In genomic region chr2:233974530-233975071, GRCh38 we compare ENCODE assay signal across 9 cellular contexts. TPM values are rescaled to one million over a fixed set of nuclear protein-coding genes. Genes with fewer than 3 reads are reported as not detected.
DNase-seq lines count a peak whose midpoint lies in the region; ATAC-seq, FAIRE-seq and TF ChIP-seq lines count a peak whose summit lies in the region.
"Had no signal": no experiment of that assay in that cellular context is flagged by ENCODE, and none has a peak within 500 bp of the region (broad histone marks: within the 10 kb centered on the region; RNA-seq: fewer than 3 reads in every experiment).

No MANE protein-coding gene starts in this region.

- peak; percentile 98 for FAIRE-seq in HTR-8/SVneo (lab: Jason Lieb, UNC)

- TF ChIP-seq EP300 in stomach (IDR thresholded peaks at IDR 0.05), result no peak

- H3K4me3 Mint-ChIP-seq in activated CD4-positive, alpha-beta T cell treated with anti-CD3 and anti-CD28 coated beads, Interleukin-2, amount 10 ng/mL, durations not matched to agents 24 days and 14 days, result no peak overlapping the region
- H3K4me3 Mint-ChIP-seq: stimulated activated naive CD8-positive, alpha-beta T cell treated with anti-CD3 and anti-CD28 coated beads, Interleukin-15, Interleukin-2, amounts not matched to agents 100 ng/mL and 50 ng/mL, for 24 hours had no signal

- H3K27me3 ChIP-seq in adipocyte (replicated peaks; ENCODE audit: control insufficient read depth, insufficient read depth, low read length), result no peaks in the 10 kb centered on the region
- H3K27me3 ChIP-seq in stomach, result peaks cover 0 to 29% (median 0%) of the 10 kb centered on the region in 3 donors

- WGBS in stomach, 5 donors, result 39 to 54% (median 45%) methylated on average over 4 of the region's 4 CpGs

- H3K4me1 Mint-ChIP-seq in activated CD4-positive, alpha-beta T cell treated with anti-CD3 and anti-CD28 coated beads, Interleukin-2, amount 10 ng/mL, durations not matched to agents 24 days and 14 days, result peaks cover 19% of the 10 kb centered on the region

- intact Hi-C loops in stomach (cut with DNase I; ENCODE audit: low total_unique reads), result no loop called here
- intact Hi-C loops in activated CD4-positive, alpha-beta T cell treated with anti-CD3 and anti-CD28 coated beads, Interleukin-2, amount 10 ng/mL, durations not matched to agents 24 days and 14 days (cut with micrococcal nuclease), result loop anchor here (10.0 kb wide), 1 partner anchor 160 kb away; no protein-coding TSS in a partner anchor

- no peaks in the 10 kb centered on the region for H3K9me3 Mint-ChIP-seq in activated CD4-positive, alpha-beta T cell treated with anti-CD3 and anti-CD28 coated beads, Interleukin-2, amount 10 ng/mL, durations not matched to agents 24 days and 14 days
- H3K9me3 Mint-ChIP-seq: stimulated activated naive CD8-positive, alpha-beta T cell treated with anti-CD3 and anti-CD28 coated beads, Interleukin-15, Interleukin-2, amounts not matched to agents 100 ng/mL and 50 ng/mL, for 24 hours had no signal

- H3K9me3 ChIP-seq in adipocyte (ENCODE audit: control insufficient read depth, low read length) (no peaks in the 10 kb centered on the region), stomach (no peaks in the 10 kb centered on the region)

- no peak overlapping the region for H3K27ac ChIP-seq in stomach

- no peak for ATAC-seq in HG03039 (IDR thresholded peaks at IDR 0.05; ENCODE audit: unreplicated experiment)

- DNase-seq in Ammon's horn (ENCODE audit: low spot score) (peak; percentile 47), HTR-8/SVneo (ENCODE audit: insufficient read length, low spot score) (peak; percentile 95), adipocyte (ENCODE audit: low read depth) (peak; percentile 67), kidney tubule cell (ENCODE audit: low spot score) (peak; percentile 100), stomach (no peak), HuH-7.5 (ENCODE audit: low spot score) (no peak)
- DNase-seq in activated CD4-positive, alpha-beta T cell treated with anti-CD3 and anti-CD28 coated beads, Interleukin-2, amount 10 ng/mL, durations not matched to agents 24 days and 14 days, result no peak

- no peak overlapping the region for H3K27ac Mint-ChIP-seq in activated CD4-positive, alpha-beta T cell treated with anti-CD3 and anti-CD28 coated beads, Interleukin-2, amount 10 ng/mL, durations not matched to agents 24 days and 14 days
- H3K27ac Mint-ChIP-seq: stimulated activated naive CD8-positive, alpha-beta T cell treated with anti-CD3 and anti-CD28 coated beads, Interleukin-15, Interleukin-2, amounts not matched to agents 100 ng/mL and 50 ng/mL, for 24 hours had no signal

- H3K4me1 ChIP-seq in adipocyte (ENCODE audit: control insufficient read depth, insufficient read depth, low read length) (peaks cover 29% of the 10 kb centered on the region), stomach (peaks cover 0 to 10% (median 3%) of the 10 kb centered on the region in 4 donors)

- TF ChIP-seq CTCF in stomach (IDR thresholded peaks at IDR 0.05), result no peak

- H3K9ac ChIP-seq in adipocyte (ENCODE audit: low read length), result no peak overlapping the region

- H3K27me3 Mint-ChIP-seq in activated CD4-positive, alpha-beta T cell treated with anti-CD3 and anti-CD28 coated beads, Interleukin-2, amount 10 ng/mL, durations not matched to agents 24 days and 14 days, result peaks cover 11% of the 10 kb centered on the region

- no peak for TF ChIP-seq POLR2A in stomach (IDR thresholded peaks at IDR 0.05)

- no peaks in the 10 kb centered on the region for H3K36me3 Mint-ChIP-seq in activated CD4-positive, alpha-beta T cell treated with anti-CD3 and anti-CD28 coated beads, Interleukin-2, amount 10 ng/mL, durations not matched to agents 24 days and 14 days (ENCODE audit: low read depth)

- no peak overlapping the region for H3K4me3 ChIP-seq in adipocyte (ENCODE audit: low read length)
- H3K4me3 ChIP-seq in stomach, result no peak overlapping the region

- H3K36me3 ChIP-seq in adipocyte (ENCODE audit: control insufficient read depth, insufficient read depth, low read length, severe bottlenecking), result no peaks in the 10 kb centered on the region
- H3K36me3 ChIP-seq in stomach, result no peaks in the 10 kb centered on the region

RNA-seq across cellular contexts. Expression of gene TRPM8, which starts 57.4 kb away (rescaled TPM):
- not detected for total RNA-seq in stomach
- not detected for polyA plus RNA-seq in stomach
- not detected in 2 replicates for total RNA-seq in activated CD4-positive, alpha-beta T cell treated with anti-CD3 and anti-CD28 coated beads, Interleukin-2, amount 10 ng/mL, durations not matched to agents 24 days and 14 days

Comparison
In these comparisons a context has a peak if more than half of its experiments do, and no peak if none do; other contexts are left out.
1. DNase-seq: peak in Ammon's horn (single experiment), HTR-8/SVneo (single experiment), adipocyte (single experiment) and kidney tubule cell (single experiment); none in stomach (single experiment), HuH-7.5 (single experiment) and activated CD4-positive, alpha-beta T cell treated with anti-CD3 and anti-CD28 coated beads, Interleukin-2, amount 10 ng/mL, durations not matched to agents 24 days and 14 days (single experiment).